In genomic region chr7:106262268-106262881, GRCh38 we compare ENCODE assay signal across 14 cellular contexts.
"Had no signal": no experiment of that assay in that cellular context is flagged by ENCODE, and none has a peak within 500 bp of the region (broad histone marks: within the 10 kb centered on the region; RNA-seq: fewer than 3 reads in every experiment).

No MANE protein-coding gene starts in this region.

- H3K4me3 ChIP-seq: dorsolateral prefrontal cortex, thyroid gland had no signal

- H3K4me1 ChIP-seq: parathyroid adenoma, thyroid gland had no signal

- DNase-seq: activated CD4-positive, alpha-beta memory T cell treated with anti-CD3 and anti-CD28 coated beads, Interleukin-2, amount 10 ng/mL, durations not matched to agents 7 days and 5 days; activated CD4-positive, CD25-positive, alpha-beta regulatory T cell treated with anti-CD3 and anti-CD28 coated beads, Interleukin-2, amount 50 U/mL, for 72 hours; activated effector memory CD4-positive, alpha-beta T cell treated with Interleukin-2 at 50 U/mL for 16 hours; dorsolateral prefrontal cortex; hippocampal formation; midbrain; naive B cell; stimulated activated CD4-positive, alpha-beta T cell treated with anti-CD3 and anti-CD28 coated beads, Interleukin-12 subunit alpha, Interleukin-12 subunit beta, amount 100 ng/mL, for 4 hours; stimulated activated CD4-positive, alpha-beta T cell treated with anti-CD3 and anti-CD28 coated beads, Interleukin-2, amount 100 ng/mL, for 24 hours; T-helper 9 cell; thyroid gland had no signal

- H3K9ac ChIP-seq: parathyroid adenoma had no signal

- H3K27ac Mint-ChIP-seq: activated CD4-positive, alpha-beta memory T cell treated with anti-CD3 and anti-CD28 coated beads, Interleukin-2, amount 10 ng/mL, durations not matched to agents 7 days and 5 days; stimulated activated effector memory CD8-positive, alpha-beta T cell treated with anti-CD3 and anti-CD28 coated beads, Interleukin-12 subunit alpha, Interleukin-12 subunit beta, amount 100 ng/mL, for 72 hours had no signal

- H2AFZ ChIP-seq: parathyroid adenoma had no signal

- H3K9me3 ChIP-seq: thyroid gland had no signal

- H3K4me3 Mint-ChIP-seq: activated CD4-positive, alpha-beta memory T cell treated with anti-CD3 and anti-CD28 coated beads, Interleukin-2, amount 10 ng/mL, durations not matched to agents 7 days and 5 days; naive B cell; stimulated activated effector memory CD8-positive, alpha-beta T cell treated with anti-CD3 and anti-CD28 coated beads, Interleukin-12 subunit alpha, Interleukin-12 subunit beta, amount 100 ng/mL, for 72 hours had no signal

- ATAC-seq: left lobe of liver; stimulated activated effector memory CD8-positive, alpha-beta T cell treated with anti-CD3 and anti-CD28 coated beads, Interleukin-12 subunit alpha, Interleukin-12 subunit beta, amount 100 ng/mL, for 72 hours had no signal

- H3K9me3 Mint-ChIP-seq: activated CD4-positive, alpha-beta memory T cell treated with anti-CD3 and anti-CD28 coated beads, Interleukin-2, amount 10 ng/mL, durations not matched to agents 7 days and 5 days; naive B cell; stimulated activated effector memory CD8-positive, alpha-beta T cell treated with anti-CD3 and anti-CD28 coated beads, Interleukin-12 subunit alpha, Interleukin-12 subunit beta, amount 100 ng/mL, for 72 hours had no signal

- H3K27me3 Mint-ChIP-seq: activated CD4-positive, alpha-beta memory T cell treated with anti-CD3 and anti-CD28 coated beads, Interleukin-2, amount 10 ng/mL, durations not matched to agents 7 days and 5 days; naive B cell had no signal

- H3K27ac ChIP-seq: dorsolateral prefrontal cortex, parathyroid adenoma, thyroid gland had no signal

- H3K79me2 ChIP-seq: parathyroid adenoma had no signal

- H3K27me3 ChIP-seq: dorsolateral prefrontal cortex, thyroid gland had no signal
